Comparison of ENCODE assay signal across 8 cellular contexts in the genomic region with DNA sequence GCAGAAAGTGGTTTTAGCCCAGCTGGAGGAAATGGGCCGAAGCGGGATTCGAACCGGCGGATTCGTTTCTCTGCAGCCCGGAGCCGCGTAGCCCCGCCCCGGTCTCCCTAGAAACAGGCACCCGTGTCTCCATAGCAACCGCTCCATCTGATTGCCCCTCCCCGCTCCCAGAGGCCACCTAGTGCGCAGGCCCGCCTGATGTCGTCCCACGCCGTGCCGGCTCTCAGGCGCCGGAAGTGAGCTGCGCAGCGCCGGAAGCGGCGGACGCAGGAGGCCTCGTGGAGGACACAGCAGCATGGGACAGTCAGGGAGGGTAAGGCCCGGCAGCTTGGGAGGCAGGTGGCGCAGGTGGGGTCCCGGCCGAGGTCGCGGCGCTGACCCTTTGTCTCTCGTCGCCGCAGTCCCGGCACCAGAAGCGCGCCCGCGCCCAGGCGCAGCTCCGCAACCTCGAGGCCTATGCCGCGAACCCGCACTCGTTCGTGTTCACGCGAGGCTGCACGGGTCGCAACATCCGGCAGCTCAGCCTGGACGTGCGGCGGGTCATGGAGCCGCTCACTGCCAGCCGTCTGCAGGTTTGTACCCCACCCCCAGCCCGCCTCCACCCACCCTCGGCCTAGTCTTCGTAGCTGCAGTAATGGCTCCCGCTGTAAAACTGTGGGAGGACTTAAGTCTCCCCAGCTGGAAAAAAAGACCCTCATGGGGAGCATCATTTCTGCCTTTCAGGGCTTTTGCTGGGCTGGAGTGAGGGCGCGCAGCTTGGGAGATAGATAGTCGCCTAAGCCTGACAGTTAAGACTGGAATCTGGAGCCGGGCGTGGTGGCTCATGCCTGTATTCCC. TPM values are rescaled to one million over a fixed set of nuclear protein-coding genes. Genes with fewer than 3 reads are reported as not detected.
DNase-seq lines count a peak whose midpoint lies in the region; ATAC-seq and TF ChIP-seq lines count a peak whose summit lies in the region.

Gene PPAN, plus strand, starts transcription at position 263 of the 837 bp plus-strand sequence. Its CDS starts 33 bp downstream, at position 296.

- ATAC-seq in GM19025 (IDR thresholded peaks at IDR 0.05; ENCODE audit: low read depth, unreplicated experiment) (peak; percentile 41), HG03342 (IDR thresholded peaks at IDR 0.05; ENCODE audit: unreplicated experiment) (peak; percentile 43)

- peaks cover 5 to 43% (median 41%) of the 10 kb centered on the region in 6 donors for H3K36me3 ChIP-seq in spleen

- H3K9me3 ChIP-seq in spleen: no peaks in the 10 kb centered on the region

- H3K27ac ChIP-seq in caudate nucleus (ENCODE audit: low read depth, low read length): peak within 1 kb of the TSS; percentile 70
- peak within 1 kb of the TSS; percentile 84 to 95 (median 90) for H3K27ac ChIP-seq in spleen

- DNase-seq in AG08395 (ENCODE audit: low spot score) (peak; percentile 100), NCI-H446 (lab: John Stamatoyannopoulos, UW) (peak; percentile 97 to 100), caudate nucleus (lab: John Stamatoyannopoulos, UW) (peak; percentile 76 to 98 (median 95)), inferior parietal cortex (ENCODE audit: extremely low spot score) (peak; percentile 97), spleen (peak; percentile 99)
- peak; percentile 87 to 98 (median 92) for DNase-seq in activated CD4-positive, CD25-positive, alpha-beta regulatory T cell (lab: John Stamatoyannopoulos, UW)

- H3K27me3 ChIP-seq in spleen (replicated peaks in 1 of 7): no peaks in the 10 kb centered on the region

- 1 to 3% (median 1%) methylated on average over 27 to 71 of the region's 71 CpGs for WGBS in spleen, 5 donors

- TF ChIP-seq POLR2A in spleen (IDR thresholded peaks at IDR 0.05): peak in 2 of 3 donors; percentile 17 to 69

- H3K4me3 ChIP-seq in spleen: peak within 1 kb of the TSS; percentile 80 to 99 (median 92)

- peaks cover 18 to 99% (median 75%) of the 10 kb centered on the region in 6 donors for H3K4me1 ChIP-seq in spleen

- TF ChIP-seq CTCF in spleen (IDR thresholded peaks at IDR 0.05 in 8 of 11, conservative IDR thresholded peaks at IDR 0.05 in 3 of 11): peak in 4 of 11 experiments; percentile 9 to 31 (median 20)

- intact Hi-C loops in spleen (cut with DNase I; ENCODE audit: low total_unique reads): no loop called here

RNA-seq across cellular contexts. Expression of gene PPAN, which starts in this region (rescaled TPM):
- total RNA-seq in spleen: 10 to 100 TPM; 26.8 to 52.1 (median 40.9) TPM
- polyA plus RNA-seq in spleen: 10 to 100 TPM; 46.1 to 90.2 (median 60.3) TPM

Comparison
In these comparisons a context has a peak if more than half of its experiments do, and no peak if none do; other contexts are left out.
1. Peak in every context shown above with its lines: DNase-seq, ATAC-seq, H3K4me3 ChIP-seq and H3K27ac ChIP-seq.